8 cellular contexts compared by ENCODE assay signal in the genomic region with DNA sequence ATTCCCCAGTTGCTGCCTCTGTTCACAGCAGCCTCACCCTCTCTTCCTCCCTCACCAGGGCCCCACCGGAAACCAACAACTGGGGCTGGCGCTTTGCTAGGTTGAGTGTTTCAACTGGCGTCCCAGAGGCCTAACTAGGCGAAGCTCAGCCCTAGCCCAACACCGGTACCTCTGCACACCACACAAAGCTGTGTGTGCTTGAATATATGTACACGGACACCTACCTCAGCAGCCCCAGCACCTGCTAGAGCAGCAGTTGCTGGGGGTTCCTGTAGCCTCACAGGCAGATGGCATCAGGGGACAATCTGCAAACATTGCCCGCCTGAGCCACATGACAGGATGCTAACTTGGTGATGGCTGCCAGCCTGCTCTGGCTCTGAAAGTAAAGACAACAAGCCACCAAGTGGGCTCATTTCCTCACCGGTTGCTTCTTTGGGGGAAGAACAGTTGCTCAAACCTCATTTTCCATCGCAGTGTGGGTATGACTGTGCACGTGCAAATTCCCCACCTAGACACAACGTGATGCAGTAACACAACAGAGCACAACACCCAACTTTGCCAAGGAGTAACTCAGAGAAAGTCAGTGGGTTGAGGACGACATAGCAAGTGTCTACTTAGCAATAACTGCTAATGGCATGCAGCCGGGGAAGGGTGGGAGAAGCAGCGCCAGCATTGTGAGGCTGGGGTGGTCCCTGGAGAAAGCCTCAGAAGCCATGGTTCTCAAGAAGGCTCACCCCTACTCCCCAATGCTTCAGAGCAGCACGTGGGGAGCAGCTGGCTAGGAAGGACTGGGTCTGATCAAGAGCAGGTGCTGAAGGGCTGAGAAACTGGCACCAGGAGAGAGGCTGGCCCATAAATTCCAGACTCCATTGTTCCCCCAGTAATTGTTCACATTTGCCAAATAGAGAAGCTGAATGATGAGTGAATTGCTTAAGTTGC.
DNase-seq lines count a peak whose midpoint lies in the region; ATAC-seq, FAIRE-seq and TF ChIP-seq lines count a peak whose summit lies in the region.

No MANE protein-coding gene starts in this region.

- WGBS in lower leg skin, 2 donors: 73 to 82% methylated on average over 12 to 15 of the region's 15 CpGs
- 20 to 78% methylated on average over 1 to 9 of the region's 15 CpGs for WGBS in esophagus squamous epithelium, 2 donors

- H3K9me3 ChIP-seq in esophagus squamous epithelium: peaks cover 0 to 5% (median 0%) of the 10 kb centered on the region in 3 donors

- peak overlapping the region in 2 of 4 donors; percentile 28 to 29 for H3K27ac ChIP-seq in esophagus squamous epithelium

- peak; percentile 38 to 47 for DNase-seq in activated CD8-positive, alpha-beta memory T cell treated with anti-CD3 and anti-CD28 coated beads for 1 hour (ENCODE audit: extremely low read depth in 1 of 2, low read depth in 1 of 2)
- DNase-seq in memory B cell (ENCODE audit: low spot score in 2 of 2) (peak; percentile 37 to 45), D721Med (ENCODE audit: insufficient read length, low spot score) (no peak), lower leg skin (ENCODE audit: low spot score in 2 of 2) (no peak), esophagus squamous epithelium (lab: John Stamatoyannopoulos, UW) (no peak)

- peaks cover 0 to 7% (median 0%) of the 10 kb centered on the region in 3 donors for H3K4me1 ChIP-seq in esophagus squamous epithelium

- H3K27me3 Mint-ChIP-seq in memory B cell: no peaks in the 10 kb centered on the region

- H3K4me3 Mint-ChIP-seq in memory B cell: peak overlapping the region; percentile 61

- peak overlapping the region; percentile 98 for H3K27ac Mint-ChIP-seq in memory B cell

- FAIRE-seq in D721Med (lab: Jason Lieb, UNC): no peak

- no peak for TF ChIP-seq POLR2A in lower leg skin (IDR thresholded peaks at IDR 0.05)
- TF ChIP-seq POLR2A in esophagus squamous epithelium (IDR thresholded peaks at IDR 0.05): no peak

- H3K27me3 ChIP-seq in esophagus squamous epithelium: no peaks in the 10 kb centered on the region

- H3K36me3 Mint-ChIP-seq in memory B cell: peaks cover 5% of the 10 kb centered on the region

- ATAC-seq in GM19043 (IDR thresholded peaks at IDR 0.05; ENCODE audit: low read depth, unreplicated experiment) (peak; percentile 31), HG03571 (IDR thresholded peaks at IDR 0.05; ENCODE audit: unreplicated experiment) (peak; percentile 42), memory B cell (ENCODE audit: low read depth) (peak; percentile 76), HG02623 (IDR thresholded peaks at IDR 0.05; ENCODE audit: unreplicated experiment) (no peak)

- TF ChIP-seq CTCF in D721Med (IDR thresholded peaks at IDR 0.05; ENCODE audit: insufficient read depth, missing control alignments) (no peak), lower leg skin (IDR thresholded peaks at IDR 0.05) (no peak), esophagus squamous epithelium (IDR thresholded peaks at IDR 0.05) (no peak)

- no peaks in the 10 kb centered on the region for H3K36me3 ChIP-seq in esophagus squamous epithelium

- H3K4me3 ChIP-seq in lower leg skin (ENCODE audit: low read depth, poor library complexity, severe bottlenecking) (no peak overlapping the region), esophagus squamous epithelium (no peak overlapping the region)

- H3K4me1 Mint-ChIP-seq in memory B cell: peaks cover 54% of the 10 kb centered on the region

- intact Hi-C loops in lower leg skin (cut with DNase I; ENCODE audit: low total_unique reads): no loop called here
- intact Hi-C loops in esophagus squamous epithelium (cut with DNase I): no loop called here

- peaks cover 1% of the 10 kb centered on the region for H3K9me3 Mint-ChIP-seq in memory B cell

Comparison
In these comparisons a context has a peak if more than half of its experiments do, and no peak if none do; other contexts are left out.
1. DNase-seq: peak in activated CD8-positive, alpha-beta memory T cell treated with anti-CD3 and anti-CD28 coated beads for 1 hour (2 of 2) and memory B cell (2 of 2); none in D721Med (single experiment), lower leg skin (0 of 2) and esophagus squamous epithelium (single experiment).